Comparison of ENCODE assay signal across 26 cellular contexts in the genomic region with DNA sequence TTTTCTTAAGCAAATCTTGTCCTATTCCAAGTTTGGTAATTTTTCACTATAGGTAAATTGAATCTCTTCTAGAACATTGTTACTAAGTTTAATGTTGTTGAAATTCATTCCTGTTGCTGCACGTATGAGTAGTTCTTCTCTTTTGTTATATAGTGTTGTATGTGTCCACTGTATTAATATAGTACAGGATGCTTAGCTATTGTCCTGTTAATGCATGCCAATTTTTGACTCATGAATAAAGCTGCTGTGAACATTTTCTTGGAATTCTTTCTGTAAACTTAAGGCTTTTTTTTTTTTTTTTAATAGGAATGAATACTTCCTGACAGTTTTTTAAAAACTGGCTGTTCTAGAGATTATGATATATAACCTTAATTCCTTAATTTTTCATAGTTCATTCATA.
"Had no signal": no experiment of that assay in that cellular context is flagged by ENCODE, and none has a peak within 500 bp of the region (broad histone marks: within the 10 kb centered on the region; RNA-seq: fewer than 3 reads in every experiment).

No MANE protein-coding gene starts in this region.

- H3K79me2 ChIP-seq: hepatocyte had no signal

- H3K27ac ChIP-seq: adrenal gland, brain microvascular endothelial cell, esophagus muscularis mucosa, gastroesophageal sphincter, hepatocyte, stomach, suprapubic skin, tibial artery had no signal

- H3K27me3 ChIP-seq: adrenal gland, brain microvascular endothelial cell, esophagus muscularis mucosa, gastroesophageal sphincter, hepatocyte, stomach, suprapubic skin, tibial artery had no signal

- H3K36me3 ChIP-seq: adrenal gland, brain microvascular endothelial cell, esophagus muscularis mucosa, gastroesophageal sphincter, stomach, suprapubic skin, tibial artery had no signal

- H3K4me1 ChIP-seq: adrenal gland, esophagus muscularis mucosa, gastroesophageal sphincter, stomach, suprapubic skin, tibial artery had no signal

- H3K9me3 ChIP-seq: adrenal gland, suprapubic skin had no signal

- H3K4me2 ChIP-seq: hepatocyte had no signal

- H3K4me3 ChIP-seq: adrenal gland, esophagus muscularis mucosa, gastroesophageal sphincter, hepatocyte, stomach, suprapubic skin, tibial artery had no signal

- DNase-seq: activated CD4-positive, alpha-beta T cell treated with anti-CD3 and anti-CD28 coated beads for 36 hours; activated CD4-positive, alpha-beta T cell treated with anti-CD3 and anti-CD28 coated beads, Interleukin-2, amount 50 U/mL, for 4 hours; activated CD4-positive, CD25-positive, alpha-beta regulatory T cell; activated naive CD4-positive, alpha-beta T cell; activated T-cell treated with anti-CD3 and anti-CD28 coated beads for 4 hours; activated T-cell treated with anti-CD3 and anti-CD28 coated beads, Interleukin-2, amount 50 U/mL, for 72 hours; adrenal gland; aorta; brain microvascular endothelial cell; central memory CD4-positive, alpha-beta T cell; dermis blood vessel endothelial cell; effector CD4-positive, alpha-beta T cell; islet precursor cell; left cardiac atrium; mammary epithelial cell; posterior cingulate gyrus; right cardiac atrium; stimulated activated CD4-positive, alpha-beta T cell treated with anti-CD3 and anti-CD28 coated beads, Interleukin-15, amount 100 ng/mL, for 24 hours; stimulated activated CD4-positive, alpha-beta T cell treated with anti-CD3 and anti-CD28 coated beads, Interleukin-2, amount 100 ng/mL, for 24 hours; stimulated activated naive B cell treated with anti-CD40 and anti-IgM and Interleukin-4, amounts not matched to agents 10 μg/mL and 1 μg/mL and 100 μg/mL, for 72 hours; stomach; tibial artery had no signal

- H2AFZ ChIP-seq: hepatocyte had no signal

- ATAC-seq: activated CD4-positive, alpha-beta T cell treated with anti-CD3 and anti-CD28 coated beads for 36 hours; activated T-cell treated with anti-CD3 and anti-CD28 coated beads, Interleukin-2, amount 50 U/mL, for 72 hours; gastroesophageal sphincter; left cardiac atrium; right cardiac atrium; stimulated activated naive B cell treated with anti-CD40 and anti-IgM and Interleukin-4, amounts not matched to agents 10 μg/mL and 1 μg/mL and 100 μg/mL, for 72 hours had no signal
